9 cellular contexts compared by ENCODE assay signal in genomic region chr17:78759203-78759968, GRCh38. TPM values are rescaled to one million over a fixed set of nuclear protein-coding genes. Genes with fewer than 3 reads are reported as not detected.
DNase-seq lines count a peak whose midpoint lies in the region; ATAC-seq and TF ChIP-seq lines count a peak whose summit lies in the region.
"Had no signal": no experiment of that assay in that cellular context is flagged by ENCODE, and none has a peak within 500 bp of the region (broad histone marks: within the 10 kb centered on the region; RNA-seq: fewer than 3 reads in every experiment).

No MANE protein-coding gene starts in this region.

- ATAC-seq in HG03520 (IDR thresholded peaks at IDR 0.05; ENCODE audit: unreplicated experiment), result peak; percentile 63
- ATAC-seq in left lobe of liver, result peak; percentile 28

- 63% methylated on average over 11 of the region's 11 CpGs for WGBS in suprapubic skin
- WGBS in H9 (ENCODE audit: extremely low coverage, insufficient read length, low lambda C conversion rate), result no CpG with 5 or more reads among the region's 11 CpGs

- H3K27me3 ChIP-seq in OCI-LY3 (ENCODE audit: low read depth, low read length), result no peaks in the 10 kb centered on the region
- no peaks in the 10 kb centered on the region for H3K27me3 ChIP-seq in suprapubic skin
- H3K27me3 ChIP-seq in H9 (ENCODE audit: insufficient read depth, low read length), result no peaks in the 10 kb centered on the region

- no peaks in the 10 kb centered on the region for H3K79me1 ChIP-seq in H9 (ENCODE audit: insufficient read depth, low read depth, low read length, poor library complexity, severe bottlenecking)

- no peaks in the 10 kb centered on the region for H3K23me2 ChIP-seq in H9 (ENCODE audit: insufficient read length, low read depth, low read length, poor library complexity, severe bottlenecking)

- H3K23ac ChIP-seq in H9 (ENCODE audit: insufficient read length, low read depth, low read length), result no peak overlapping the region

- no peak for TF ChIP-seq POLR2A in suprapubic skin (IDR thresholded peaks at IDR 0.05)

- peaks cover 96% of the 10 kb centered on the region for H3K79me2 ChIP-seq in OCI-LY3 (ENCODE audit: low read length)
- H3K79me2 ChIP-seq in H9 (ENCODE audit: insufficient read depth, low read length), result no peaks in the 10 kb centered on the region

- no peaks in the 10 kb centered on the region for H3K9me3 Mint-ChIP-seq in H9

- no peak overlapping the region for H3K4me3 Mint-ChIP-seq in H9

- no peak overlapping the region for H4K5ac ChIP-seq in H9 (ENCODE audit: insufficient read length, low read depth, low read length)

- no peak overlapping the region for H2BK12ac ChIP-seq in H9 (ENCODE audit: insufficient read length, low read depth, low read length)

- H3K27ac ChIP-seq in OCI-LY3 (ENCODE audit: low read length) (no peak overlapping the region), suprapubic skin (peak overlapping the region; percentile 55), H9 (ENCODE audit: insufficient read length, low read depth, low read length) (no peak overlapping the region)
- H3K27ac ChIP-seq: thoracic aorta had no signal

- H2AFZ ChIP-seq in OCI-LY3 (ENCODE audit: low read depth, low read length) (no peak overlapping the region), H9 (ENCODE audit: low read length) (no peak overlapping the region)

- no peak overlapping the region for H3K56ac ChIP-seq in H9 (ENCODE audit: insufficient read length, low read depth, low read length)

- H4K20me1 ChIP-seq in OCI-LY3 (ENCODE audit: insufficient read depth, low read length), result peaks cover 83% of the 10 kb centered on the region
- H4K20me1 ChIP-seq in H9 (ENCODE audit: control insufficient read depth, insufficient read depth, insufficient read length), result no peaks in the 10 kb centered on the region

- no peaks in the 10 kb centered on the region for H3K27me3 Mint-ChIP-seq in H9 (ENCODE audit: low read depth)

- H3K4me1 ChIP-seq in OCI-LY3 (ENCODE audit: low read length), result peaks cover 21% of the 10 kb centered on the region
- H3K4me1 ChIP-seq in suprapubic skin, result peaks cover 49% of the 10 kb centered on the region
- peaks cover 2% of the 10 kb centered on the region; the same call in 1 of the 2 replicates for H3K4me1 ChIP-seq in H9 (ENCODE audit: insufficient read depth, low read length)

- H3K9me3 ChIP-seq in OCI-LY3 (ENCODE audit: insufficient read depth, low read length), result no peaks in the 10 kb centered on the region
- H3K9me3 ChIP-seq in suprapubic skin, result no peaks in the 10 kb centered on the region
- no peaks in the 10 kb centered on the region for H3K9me3 ChIP-seq in H9 (ENCODE audit: control insufficient read depth, low read depth, low read length)
- H3K9me3 ChIP-seq: thoracic aorta had no signal

- H3K9ac ChIP-seq in OCI-LY3 (ENCODE audit: low read length), result no peak overlapping the region
- no peak overlapping the region for H3K9ac ChIP-seq in H9 (ENCODE audit: extremely low read depth, insufficient read length, low read length)

- H3K4me3 ChIP-seq in GM12865 (ENCODE audit: low read depth, low read length) (peak overlapping the region; percentile 29), OCI-LY3 (ENCODE audit: low read length) (no peak overlapping the region), suprapubic skin (no peak overlapping the region)
- H3K4me3 ChIP-seq: thoracic aorta had no signal

- peaks cover 3% of the 10 kb centered on the region for H3K36me3 ChIP-seq in OCI-LY3 (replicated peaks; ENCODE audit: low read depth, low read length)
- no peaks in the 10 kb centered on the region for H3K36me3 ChIP-seq in suprapubic skin
- H3K36me3 ChIP-seq: thoracic aorta had no signal

- no peak overlapping the region for H2BK15ac ChIP-seq in H9 (ENCODE audit: low read depth, low read length)

- TF ChIP-seq CTCF in GM12865 (IDR thresholded peaks at IDR 0.05; ENCODE audit: insufficient read depth, low read depth, low read length, missing control alignments) (no peak), OCI-LY3 (IDR thresholded peaks at IDR 0.05; ENCODE audit: low read depth, low read length) (no peak), suprapubic skin (IDR thresholded peaks at IDR 0.05) (no peak), H9 (conservative IDR thresholded peaks at IDR 0.05) (no peak)

- no peak overlapping the region for H3K14ac ChIP-seq in H9 (ENCODE audit: insufficient read depth, low read length)

- H3K27ac Mint-ChIP-seq in H9, result no peak overlapping the region

- no peak overlapping the region for H2AK5ac ChIP-seq in H9 (ENCODE audit: insufficient read length, low read length)

- no peak overlapping the region for H2BK120ac ChIP-seq in H9 (ENCODE audit: low read depth, low read length, poor library complexity, severe bottlenecking)

- H3K4me1 Mint-ChIP-seq in H9, result peaks cover 11 to 12% of the 10 kb centered on the region in 2 experiments

- no peak overlapping the region for H3T11ph ChIP-seq in H9 (ENCODE audit: low read length)

- no peak overlapping the region for H2BK5ac ChIP-seq in H9 (ENCODE audit: insufficient read length, low read length)

- no peak overlapping the region for H4K8ac ChIP-seq in H9 (replicated peaks; ENCODE audit: insufficient read length, low read depth, low read length)

- H2BK20ac ChIP-seq in H9 (ENCODE audit: low read depth, low read length, poor library complexity, severe bottlenecking), result no peak overlapping the region

- DNase-seq in GM12865 (ENCODE audit: low read depth), result peak; percentile 78
- DNase-seq in activated naive CD4-positive, alpha-beta T cell treated with anti-CD3 and anti-CD28 coated beads, Interleukin-2, amount 50 U/mL, for 16 hours, result peak; percentile 63
- DNase-seq in left lobe of liver (ENCODE audit: low spot score), result no peak
- no peak for DNase-seq in suprapubic skin (ENCODE audit: low spot score in 2 of 2)
- DNase-seq in hepatic stellate cell (ENCODE audit: low spot score), result no peak
- no peak for DNase-seq in H9

- TF ChIP-seq EP300 in suprapubic skin (IDR thresholded peaks at IDR 0.05), result no peak

- no peak overlapping the region for H3K18ac ChIP-seq in H9 (ENCODE audit: insufficient read length, low read depth, low read length)

- no peaks in the 10 kb centered on the region for H3K36me3 Mint-ChIP-seq in H9 (ENCODE audit: insufficient read depth in 1 of 3, low read depth in 3 of 3)

- 0 out of 2 replicates have a peak overlapping the region, but pooled peaks have one; percentile 5 for H3K4me2 ChIP-seq in OCI-LY3 (ENCODE audit: low read length)
- H3K4me2 ChIP-seq in H9 (ENCODE audit: insufficient read depth, insufficient read length, low read length), result no peak overlapping the region

- no peak overlapping the region for H3K4ac ChIP-seq in H9 (ENCODE audit: low read depth, low read length)

- H4K91ac ChIP-seq in H9 (ENCODE audit: insufficient read length, low read depth, low read length), result no peak overlapping the region

RNA-seq across cellular contexts. Expression of gene CYTH1, which starts 22.7 kb away (rescaled TPM):
- total RNA-seq in left lobe of liver (32.1 TPM), suprapubic skin (10 to 100 TPM; 57.6 to 88.6 (median 74.9) TPM), H9 (2021) (9.7 and 11.2 TPM in 2 replicates)

Comparison
In these comparisons a context has a peak if more than half of its experiments do, and no peak if none do; other contexts are left out.
1. DNase-seq: peak in GM12865 (single experiment) and activated naive CD4-positive, alpha-beta T cell treated with anti-CD3 and anti-CD28 coated beads, Interleukin-2, amount 50 U/mL, for 16 hours (single experiment); none in left lobe of liver (single experiment), suprapubic skin (0 of 2), hepatic stellate cell (single experiment) and H9 (single experiment).